In genomic region chr18:33135951-33136660, GRCh38 we compare ENCODE assay signal across 1 cellular context.
TF ChIP-seq lines count a peak whose summit lies in the region.

No MANE protein-coding gene starts in this region.

TF ChIP-seq in H1, 55 proteins besides CTCF, POLR2A, EP300 and RAD21:
- TF ChIP-seq CTBP2 (IDR thresholded peaks at IDR 0.05; ENCODE audit: borderline replicate concordance, insufficient read depth, insufficient read length, low read length) (no peak), SAP30 (IDR thresholded peaks at IDR 0.05; ENCODE audit: insufficient read depth, insufficient replicate concordance, low read length) (no peak), ATF2 (IDR thresholded peaks at IDR 0.05; ENCODE audit: low read length) (no peak)
